In genomic region chr4:22241415-22241814, GRCh38 we compare ENCODE assay signal across 17 cellular contexts.
"Had no signal": no experiment of that assay in that cellular context is flagged by ENCODE, and none has a peak within 500 bp of the region (broad histone marks: within the 10 kb centered on the region; RNA-seq: fewer than 3 reads in every experiment).

No MANE protein-coding gene starts in this region.

- H3K4me1 ChIP-seq: heart left ventricle, parathyroid adenoma, suprapubic skin had no signal

- H3K27ac ChIP-seq: heart left ventricle, parathyroid adenoma, suprapubic skin, thyroid gland had no signal

- DNase-seq: effector memory CD4-positive, alpha-beta T cell; heart left ventricle; hippocampal formation; left colon; left ventricle myocardium superior; mesenchymal stem cell; midbrain; occipital lobe; stimulated activated naive CD4-positive, alpha-beta T cell; thyroid gland had no signal

- H3K9ac ChIP-seq: parathyroid adenoma had no signal

- H3K4me1 Mint-ChIP-seq: nephron had no signal

- H3K27me3 ChIP-seq: suprapubic skin, thyroid gland had no signal

- H3K4me3 Mint-ChIP-seq: nephron, type B pancreatic cell had no signal

- H3K27me3 Mint-ChIP-seq: type B pancreatic cell had no signal

- H3K9me3 Mint-ChIP-seq: nephron had no signal

- H3K4me3 ChIP-seq: heart left ventricle, lung, suprapubic skin, thyroid gland had no signal

- ATAC-seq: esophagus mucosa, heart left ventricle, left ventricle myocardium superior, sciatic nerve had no signal

- H3K36me3 ChIP-seq: heart left ventricle, suprapubic skin, thyroid gland had no signal

- H3K36me3 Mint-ChIP-seq: type B pancreatic cell had no signal

- H3K27ac Mint-ChIP-seq: nephron, type B pancreatic cell had no signal

- H3K9me3 ChIP-seq: suprapubic skin, thyroid gland had no signal
